Comparison of ENCODE assay signal across 8 cellular contexts in genomic region chr1:6358757-6359567, GRCh38. TPM values are rescaled to one million over a fixed set of nuclear protein-coding genes. Genes with fewer than 3 reads are reported as not detected.
DNase-seq lines count a peak whose midpoint lies in the region; ATAC-seq, FAIRE-seq and TF ChIP-seq lines count a peak whose summit lies in the region.

No MANE protein-coding gene starts in this region.

- no peak for DNase-seq in GM12891 (ENCODE audit: insufficient read length, low spot score)
- DNase-seq in activated T-cell treated with anti-CD3 and anti-CD28 coated beads, Interleukin-2, amount 50 U/mL, for 4 hours: no peak
- peak; percentile 81 for DNase-seq in fibroblast of pulmonary artery (ENCODE audit: low read depth)
- no peak for DNase-seq in lower leg skin (ENCODE audit: low spot score in 2 of 2)
- no peak for DNase-seq in OCI-M2 (lab: John Stamatoyannopoulos, UW; ENCODE audit: unreplicated experiment)

- no peaks in the 10 kb centered on the region for H3K9me3 Mint-ChIP-seq in activated T-cell treated with anti-CD3 and anti-CD28 coated beads, Interleukin-2, amount 50 U/mL, for 4 hours

- WGBS in lower leg skin, 2 donors: 29 to 34% methylated on average over 14 to 15 of the region's 15 CpGs

- H3K36me3 ChIP-seq in rectal smooth muscle tissue (ENCODE audit: control insufficient read depth, insufficient read depth, low read length): no peaks in the 10 kb centered on the region

- no peak overlapping the region for H3K4me3 ChIP-seq in fibroblast of pulmonary artery (replicated peaks; ENCODE audit: low read depth, low read length)
- peak overlapping the region; percentile 14 for H3K4me3 ChIP-seq in rectal smooth muscle tissue (ENCODE audit: low read length)
- no peak overlapping the region for H3K4me3 ChIP-seq in lower leg skin (ENCODE audit: low read depth, poor library complexity, severe bottlenecking)

- intact Hi-C loops in lower leg skin (cut with DNase I; ENCODE audit: low total_unique reads): no loop called here

- no peaks in the 10 kb centered on the region for H3K27me3 ChIP-seq in rectal smooth muscle tissue (ENCODE audit: control insufficient read depth, insufficient read depth, low read length)

- H3K36me3 Mint-ChIP-seq in activated T-cell treated with anti-CD3 and anti-CD28 coated beads, Interleukin-2, amount 50 U/mL, for 4 hours (ENCODE audit: insufficient read depth): no peaks in the 10 kb centered on the region

- H3K9ac ChIP-seq in rectal smooth muscle tissue (ENCODE audit: low read length): no peak overlapping the region

- TF ChIP-seq CTCF in fibroblast of pulmonary artery (IDR thresholded peaks at IDR 0.05; ENCODE audit: low read length, missing control alignments): no peak
- TF ChIP-seq CTCF in lower leg skin (IDR thresholded peaks at IDR 0.05): no peak

- no peaks in the 10 kb centered on the region for H3K27me3 Mint-ChIP-seq in activated T-cell treated with anti-CD3 and anti-CD28 coated beads, Interleukin-2, amount 50 U/mL, for 4 hours (ENCODE audit: low read depth)

- peaks cover 10% of the 10 kb centered on the region for H3K4me1 ChIP-seq in rectal smooth muscle tissue (ENCODE audit: control insufficient read depth, insufficient read depth, low read length)

- peak; percentile 56 for FAIRE-seq in GM12891 (lab: Jason Lieb, UNC)

- peak overlapping the region; percentile 67 for H3K4me3 Mint-ChIP-seq in activated T-cell treated with anti-CD3 and anti-CD28 coated beads, Interleukin-2, amount 50 U/mL, for 4 hours

- peak overlapping the region; percentile 77 for H3K27ac ChIP-seq in rectal smooth muscle tissue (ENCODE audit: low read depth, low read length)

- TF ChIP-seq POLR2A in GM12891 (IDR thresholded peaks at IDR 0.05; ENCODE audit: low read depth, low read length): no peak
- TF ChIP-seq POLR2A in lower leg skin (IDR thresholded peaks at IDR 0.05): no peak

- peaks cover 41% of the 10 kb centered on the region for H3K4me1 Mint-ChIP-seq in activated T-cell treated with anti-CD3 and anti-CD28 coated beads, Interleukin-2, amount 50 U/mL, for 4 hours (ENCODE audit: low read depth)

- peak; percentile 39 for ATAC-seq in HG03571 (IDR thresholded peaks at IDR 0.05; ENCODE audit: unreplicated experiment)
- ATAC-seq in activated T-cell treated with anti-CD3 and anti-CD28 coated beads, Interleukin-2, amount 50 U/mL, for 4 hours: peak; percentile 44 to 47
- ATAC-seq in GM18861 (IDR thresholded peaks at IDR 0.05; ENCODE audit: unreplicated experiment): no peak

TF ChIP-seq in GM12891, 5 proteins besides CTCF, POLR2A, EP300 and RAD21:
- TF ChIP-seq TAF1 (IDR thresholded peaks at IDR 0.05; ENCODE audit: low read depth, low read length): no peak
- TF ChIP-seq PAX5 (IDR thresholded peaks at IDR 0.05; ENCODE audit: insufficient read depth, low read length, severe bottlenecking): no peak
- no peak for TF ChIP-seq POLR2AphosphoS5 (IDR thresholded peaks at IDR 0.05; ENCODE audit: low read depth, low read length)
- TF ChIP-seq POU2F2 (IDR thresholded peaks at IDR 0.05; ENCODE audit: low read depth, low read length): no peak
- no peak for TF ChIP-seq SPI1 (IDR thresholded peaks at IDR 0.05; ENCODE audit: low read depth, low read length)

RNA-seq across cellular contexts. Expression of gene ACOT7, which starts 34.6 kb away (rescaled TPM):
- 61.5 TPM for polyA plus RNA-seq in GM12891 (2012; ENCODE audit: low read depth, missing spikeins)
- total RNA-seq in activated T-cell treated with anti-CD3 and anti-CD28 coated beads, Interleukin-2, amount 50 U/mL, for 4 hours: 100 to 1,000 TPM in 2 of 3 donors, 10 to 100 TPM in 1; 92.8 to 112 (median 101) TPM
- 10 to 100 TPM; 21.1 to 27.7 (median 24.6) TPM for total RNA-seq in lower leg skin
